2 cellular contexts compared by ENCODE assay signal in genomic region chr1:55443175-55443933, GRCh38.
TF ChIP-seq lines count a peak whose summit lies in the region.

No MANE protein-coding gene starts in this region.

TF ChIP-seq in HCT116, 20 proteins besides CTCF, POLR2A, EP300 and RAD21 (continued from another document):
- TF ChIP-seq REST (IDR thresholded peaks at IDR 0.05; ENCODE audit: low read depth), result no peak
- TF ChIP-seq ELF1 (IDR thresholded peaks at IDR 0.05; ENCODE audit: borderline replicate concordance, low read depth), result no peak
- peak; percentile 75 for TF ChIP-seq CEBPB (IDR thresholded peaks at IDR 0.05; ENCODE audit: low read depth)
- peak; percentile 75 for TF ChIP-seq FOSL1 (IDR thresholded peaks at IDR 0.05; ENCODE audit: low read depth)
- TF ChIP-seq EZH2phosphoT487 (IDR thresholded peaks at IDR 0.05; ENCODE audit: borderline replicate concordance), result no peak
- TF ChIP-seq ZNF274 (IDR thresholded peaks at IDR 0.05; ENCODE audit: low read depth, low read length), result no peak
- no peak for TF ChIP-seq SRF (IDR thresholded peaks at IDR 0.05; ENCODE audit: low read depth)
- TF ChIP-seq JUND (IDR thresholded peaks at IDR 0.05), result peak; percentile 76
- TF ChIP-seq TCF7L2 (IDR thresholded peaks at IDR 0.05; ENCODE audit: borderline replicate concordance, extremely low read depth, insufficient read depth, insufficient read length), result peak; percentile 65
- peak; percentile 45 for TF ChIP-seq SP1 (IDR thresholded peaks at IDR 0.05; ENCODE audit: low read depth)
- no peak for TF ChIP-seq ZBTB33 (IDR thresholded peaks at IDR 0.05; ENCODE audit: extremely low read depth, insufficient replicate concordance, low read length)
- TF ChIP-seq SIN3A (IDR thresholded peaks at IDR 0.05; ENCODE audit: low read depth), result 0 out of 2 replicates have a peak, but pooled peaks have one; percentile 37
- TF ChIP-seq ZFX (IDR thresholded peaks at IDR 0.05), result no peak
- peak; percentile 84 for TF ChIP-seq MAX (IDR thresholded peaks at IDR 0.05)

TF ChIP-seq in SK-N-SH treated with all-trans-retinoic acid at 6 μM for 48 hours, 23 proteins besides CTCF, POLR2A, EP300 and RAD21 (continued from another document):
- no peak for TF ChIP-seq PPARA (CRISPR knock-in tag; IDR thresholded peaks at IDR 0.05; ENCODE audit: borderline replicate concordance)
- no peak for TF ChIP-seq BACH2 (CRISPR knock-in tag; IDR thresholded peaks at IDR 0.05; ENCODE audit: borderline replicate concordance)
- TF ChIP-seq ZC3H10 (CRISPR knock-in tag; IDR thresholded peaks at IDR 0.05), result no peak
- TF ChIP-seq POU6F1 (CRISPR knock-in tag; IDR thresholded peaks at IDR 0.05; ENCODE audit: borderline replicate concordance, low read depth), result no peak
- no peak for TF ChIP-seq ZNF70 (CRISPR knock-in tag; IDR thresholded peaks at IDR 0.05)
- TF ChIP-seq ARNTL (CRISPR knock-in tag; IDR thresholded peaks at IDR 0.05; ENCODE audit: borderline replicate concordance, low read depth), result no peak
- TF ChIP-seq, protein P1, sequence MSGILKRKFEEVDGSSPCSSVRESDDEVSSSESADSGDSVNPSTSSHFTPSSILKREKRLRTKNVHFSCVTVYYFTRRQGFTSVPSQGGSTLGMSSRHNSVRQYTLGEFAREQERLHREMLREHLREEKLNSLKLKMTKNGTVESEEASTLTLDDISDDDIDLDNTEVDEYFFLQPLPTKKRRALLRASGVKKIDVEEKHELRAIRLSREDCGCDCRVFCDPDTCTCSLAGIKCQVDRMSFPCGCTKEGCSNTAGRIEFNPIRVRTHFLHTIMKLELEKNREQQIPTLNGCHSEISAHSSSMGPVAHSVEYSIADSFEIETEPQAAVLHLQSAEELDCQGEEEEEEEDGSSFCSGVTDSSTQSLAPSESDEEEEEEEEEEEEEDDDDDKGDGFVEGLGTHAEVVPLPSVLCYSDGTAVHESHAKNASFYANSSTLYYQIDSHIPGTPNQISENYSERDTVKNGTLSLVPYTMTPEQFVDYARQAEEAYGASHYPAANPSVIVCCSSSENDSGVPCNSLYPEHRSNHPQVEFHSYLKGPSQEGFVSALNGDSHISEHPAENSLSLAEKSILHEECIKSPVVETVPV (CRISPR knock-in tag; IDR thresholded peaks at IDR 0.05), result no peak
- TF ChIP-seq ZFP3 (CRISPR knock-in tag; IDR thresholded peaks at IDR 0.05), result no peak
- no peak for TF ChIP-seq OSR1 (CRISPR knock-in tag; IDR thresholded peaks at IDR 0.05)
- TF ChIP-seq ESRRG (CRISPR knock-in tag; IDR thresholded peaks at IDR 0.05), result no peak
